ENCODE assay signal across 8 cellular contexts in the genomic region with DNA sequence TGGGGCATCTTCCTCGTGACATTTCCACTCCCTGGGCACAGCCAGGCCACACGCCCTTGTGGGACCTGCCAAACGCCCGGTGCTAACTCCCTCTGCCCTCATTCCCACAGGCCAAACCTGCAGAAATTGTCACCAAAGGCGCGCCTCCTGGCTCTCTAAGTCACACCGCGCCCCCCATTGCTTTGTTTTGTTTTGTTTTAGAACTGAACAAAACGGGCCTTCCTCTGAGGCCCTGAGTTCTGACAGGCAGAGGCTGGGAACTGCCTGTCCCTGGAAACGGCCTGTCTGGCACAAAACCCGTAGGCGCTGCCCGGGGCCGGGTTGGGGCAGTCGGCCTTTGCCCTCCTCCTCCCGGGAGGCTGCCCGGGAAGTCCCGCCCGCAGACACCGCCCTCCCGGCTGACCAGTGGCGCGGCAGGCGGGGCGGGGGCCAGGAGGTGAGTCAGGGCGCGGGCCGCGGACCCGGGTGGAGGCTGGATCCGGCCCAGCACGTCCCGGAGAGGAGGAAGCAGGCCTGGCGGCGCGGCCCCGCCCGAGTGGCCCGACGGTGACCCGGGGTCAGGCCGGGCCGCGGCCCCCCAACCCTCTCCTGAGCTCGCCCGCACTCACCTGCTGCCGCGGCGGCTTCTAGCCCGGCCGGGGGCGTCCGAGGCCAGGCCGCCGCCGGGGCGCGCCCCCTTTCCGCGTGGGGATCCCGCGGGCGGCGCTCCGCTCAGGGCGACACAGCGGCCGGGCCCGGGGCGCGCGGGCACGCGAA. TPM values are rescaled to one million over a fixed set of nuclear protein-coding genes. Genes with fewer than 3 reads are reported as not detected.
A peak's percentile ranks its signal among the peaks of the same experiment; 100 is the strongest.
DNase-seq lines count a peak whose midpoint lies in the region; ATAC-seq and TF ChIP-seq lines count a peak whose summit lies in the region.

No MANE protein-coding gene starts in this region.

- peak; percentile 26 for DNase-seq in H4 (ENCODE audit: low spot score)
- peak; percentile 75 for DNase-seq in MM.1S
- peak; percentile 76 for DNase-seq in activated CD8-positive, alpha-beta T cell treated with anti-CD3 and anti-CD28 coated beads for 36 hours
- DNase-seq in lung microvascular endothelial cell (ENCODE audit: low read depth in 2 of 2) = peak; percentile 76 to 83
- DNase-seq in stimulated activated naive B cell treated with anti-CD40 and anti-IgM and Interleukin-4, amounts not matched to agents 10 μg/mL and 1 μg/mL and 100 μg/mL, for 72 hours = peak; percentile 61
- no peak for DNase-seq in NCI-H510A (lab: John Stamatoyannopoulos, UW)

- peak overlapping the region; percentile 72 for H3K9ac ChIP-seq in MM.1S (ENCODE audit: low read length)
- H3K9ac ChIP-seq in endocrine pancreas (ENCODE audit: control insufficient read depth, insufficient read depth, low read length) = peak overlapping the region; percentile 42

- H3K27ac ChIP-seq in MM.1S (ENCODE audit: low read length) = peak overlapping the region; percentile 91

- peak overlapping the region; percentile 99 for H3K27ac Mint-ChIP-seq in activated CD8-positive, alpha-beta T cell treated with anti-CD3 and anti-CD28 coated beads for 36 hours
- peak overlapping the region; percentile 86 for H3K27ac Mint-ChIP-seq in stimulated activated naive B cell treated with anti-CD40 and anti-IgM and Interleukin-4, amounts not matched to agents 10 μg/mL and 1 μg/mL and 100 μg/mL, for 72 hours

- peaks cover 45% of the 10 kb centered on the region for H3F3A ChIP-seq in MM.1S (ENCODE audit: insufficient read depth, low read length)

- peaks cover 48% of the 10 kb centered on the region for H3K4me1 ChIP-seq in MM.1S (ENCODE audit: low read length)
- H3K4me1 ChIP-seq in endocrine pancreas (ENCODE audit: control insufficient read depth, insufficient read depth, low read length) = peaks cover 4% of the 10 kb centered on the region

- H3K9me3 ChIP-seq in MM.1S (replicated peaks; ENCODE audit: insufficient read depth, low read length) (no peaks in the 10 kb centered on the region), endocrine pancreas (ENCODE audit: control insufficient read depth, low read length) (no peaks in the 10 kb centered on the region)

- CTCF ChIA-PET in activated CD8-positive, alpha-beta T cell treated with anti-CD3 and anti-CD28 coated beads for 36 hours (lab: Charles Lee) = interaction anchor here (2.6 to 7.2 kb wide), 3 partner anchors 12 to 115 kb away, joined by 11 to 63 read pairs (median 39); no protein-coding TSS in a partner anchor

- no peak overlapping the region for H2AFZ ChIP-seq in MM.1S (ENCODE audit: low read length)

- no peaks in the 10 kb centered on the region for H3K9me2 ChIP-seq in MM.1S (replicated peaks; ENCODE audit: insufficient read depth, low read length)

- no peaks in the 10 kb centered on the region for H3K9me3 Mint-ChIP-seq in activated CD8-positive, alpha-beta T cell treated with anti-CD3 and anti-CD28 coated beads for 36 hours
- peaks cover 0 to 3% of the 10 kb centered on the region in 2 donors for H3K9me3 Mint-ChIP-seq in stimulated activated naive B cell treated with anti-CD40 and anti-IgM and Interleukin-4, amounts not matched to agents 10 μg/mL and 1 μg/mL and 100 μg/mL, for 72 hours

- peak overlapping the region; percentile 87 for H3K4me3 Mint-ChIP-seq in activated CD8-positive, alpha-beta T cell treated with anti-CD3 and anti-CD28 coated beads for 36 hours
- peak overlapping the region; percentile 88 to 89 for H3K4me3 Mint-ChIP-seq in stimulated activated naive B cell treated with anti-CD40 and anti-IgM and Interleukin-4, amounts not matched to agents 10 μg/mL and 1 μg/mL and 100 μg/mL, for 72 hours

- H3K4me1 Mint-ChIP-seq in activated CD8-positive, alpha-beta T cell treated with anti-CD3 and anti-CD28 coated beads for 36 hours (ENCODE audit: low read depth) = peaks cover 59% of the 10 kb centered on the region
- H3K4me1 Mint-ChIP-seq in stimulated activated naive B cell treated with anti-CD40 and anti-IgM and Interleukin-4, amounts not matched to agents 10 μg/mL and 1 μg/mL and 100 μg/mL, for 72 hours = peaks cover 53 to 81% of the 10 kb centered on the region in 2 donors

- no peaks in the 10 kb centered on the region for H3K27me3 Mint-ChIP-seq in activated CD8-positive, alpha-beta T cell treated with anti-CD3 and anti-CD28 coated beads for 36 hours
- H3K27me3 Mint-ChIP-seq in stimulated activated naive B cell treated with anti-CD40 and anti-IgM and Interleukin-4, amounts not matched to agents 10 μg/mL and 1 μg/mL and 100 μg/mL, for 72 hours = no peaks in the 10 kb centered on the region

- no peaks in the 10 kb centered on the region for H4K20me1 ChIP-seq in MM.1S (ENCODE audit: insufficient read depth, low read length)

- ATAC-seq in activated CD8-positive, alpha-beta T cell treated with anti-CD3 and anti-CD28 coated beads for 36 hours = peak; percentile 15
- peak; percentile 27 to 40 for ATAC-seq in stimulated activated naive B cell treated with anti-CD40 and anti-IgM and Interleukin-4, amounts not matched to agents 10 μg/mL and 1 μg/mL and 100 μg/mL, for 72 hours (replicated peaks)

- TF ChIP-seq CTCF in MM.1S (IDR thresholded peaks at IDR 0.05; ENCODE audit: low read length) = no peak
- no peak for TF ChIP-seq CTCF in activated CD8-positive, alpha-beta T cell treated with anti-CD3 and anti-CD28 coated beads for 36 hours (IDR thresholded peaks at IDR 0.05)

- POLR2A ChIA-PET in activated CD8-positive, alpha-beta T cell treated with anti-CD3 and anti-CD28 coated beads for 36 hours (lab: Charles Lee) = interaction anchor here (1.0 to 40.0 kb wide), 4 partner anchors 8 to 563 kb away, joined by 4 to 905 read pairs (median 8); a partner anchor contains a TSS

- H3K36me3 ChIP-seq in MM.1S (replicated peaks; ENCODE audit: insufficient read depth, low read length) (peaks cover 12% of the 10 kb centered on the region; the same call in 1 of the 2 replicates), endocrine pancreas (ENCODE audit: control insufficient read depth, insufficient read depth, low read length) (no peaks in the 10 kb centered on the region)

- intact Hi-C loops in activated CD8-positive, alpha-beta T cell treated with anti-CD3 and anti-CD28 coated beads for 36 hours (cut with micrococcal nuclease) = loop anchor here (10.0 kb wide), 1 partner anchor 51 kb away; a partner anchor contains a TSS

- H3K4me3 ChIP-seq in GM08714 (ENCODE audit: low read length) (peak overlapping the region; percentile 88), MM.1S (ENCODE audit: low read length) (peak overlapping the region; percentile 68), endocrine pancreas (ENCODE audit: control insufficient read depth, insufficient read depth, low read length) (no peak overlapping the region)

- H3K4me2 ChIP-seq in MM.1S (ENCODE audit: low read depth, low read length) = peak overlapping the region; percentile 98

- H3K79me2 ChIP-seq in MM.1S (ENCODE audit: low read length) = peaks cover 55% of the 10 kb centered on the region

- H3K27me3 ChIP-seq in MM.1S (replicated peaks; ENCODE audit: insufficient read depth, low read length) = no peaks in the 10 kb centered on the region
- no peaks in the 10 kb centered on the region for H3K27me3 ChIP-seq in endocrine pancreas (ENCODE audit: control insufficient read depth, insufficient read depth, low read length)

- H3K36me3 Mint-ChIP-seq in activated CD8-positive, alpha-beta T cell treated with anti-CD3 and anti-CD28 coated beads for 36 hours (ENCODE audit: low read depth) = peaks cover 37% of the 10 kb centered on the region
- peaks cover 23 to 27% of the 10 kb centered on the region in 2 donors for H3K36me3 Mint-ChIP-seq in stimulated activated naive B cell treated with anti-CD40 and anti-IgM and Interleukin-4, amounts not matched to agents 10 μg/mL and 1 μg/mL and 100 μg/mL, for 72 hours

RNA-seq across cellular contexts. Expression of a gene that starts 0.5 kb away (rescaled TPM):
- 42.0 and 57.2 TPM in 2 replicates for total RNA-seq in H4 (2014; rRNA removed; shearing (Covaris generic))
- 100 to 1,000 TPM; 101 to 107 TPM for total RNA-seq in activated CD8-positive, alpha-beta T cell treated with anti-CD3 and anti-CD28 coated beads for 36 hours
- 80.9 and 104 TPM in 2 replicates for total RNA-seq in lung microvascular endothelial cell

RNA-seq across cellular contexts. Expression of a gene that starts 38.6 kb away (rescaled TPM):
- 6.4 and 6.6 TPM in 2 replicates for total RNA-seq in H4 (2014; rRNA removed; shearing (Covaris generic))
- 1 to 10 TPM; 5.5 to 6.0 TPM for total RNA-seq in activated CD8-positive, alpha-beta T cell treated with anti-CD3 and anti-CD28 coated beads for 36 hours
- total RNA-seq in lung microvascular endothelial cell = 12.0 and 15.1 TPM in 2 replicates

RNA-seq across cellular contexts. Expression of a gene that starts 49.6 kb away (rescaled TPM):
- 12.1 and 12.9 TPM in 2 replicates for total RNA-seq in H4 (2014; rRNA removed; shearing (Covaris generic))
- total RNA-seq in activated CD8-positive, alpha-beta T cell treated with anti-CD3 and anti-CD28 coated beads for 36 hours = 10 to 100 TPM; 93.3 to 97.6 TPM
- 14.4 and 18.1 TPM in 2 replicates for total RNA-seq in lung microvascular endothelial cell

RNA-seq across cellular contexts. Expression of a gene that starts 54.6 kb away (rescaled TPM):
- 40.7 and 52.1 TPM in 2 replicates for total RNA-seq in H4 (2014; rRNA removed; shearing (Covaris generic))
- total RNA-seq in activated CD8-positive, alpha-beta T cell treated with anti-CD3 and anti-CD28 coated beads for 36 hours = 10 to 100 TPM; 84.7 to 88.1 TPM
- 60.4 and 75.6 TPM in 2 replicates for total RNA-seq in lung microvascular endothelial cell
